Comparison of ENCODE assay signal across 8 cellular contexts in the genomic region with DNA sequence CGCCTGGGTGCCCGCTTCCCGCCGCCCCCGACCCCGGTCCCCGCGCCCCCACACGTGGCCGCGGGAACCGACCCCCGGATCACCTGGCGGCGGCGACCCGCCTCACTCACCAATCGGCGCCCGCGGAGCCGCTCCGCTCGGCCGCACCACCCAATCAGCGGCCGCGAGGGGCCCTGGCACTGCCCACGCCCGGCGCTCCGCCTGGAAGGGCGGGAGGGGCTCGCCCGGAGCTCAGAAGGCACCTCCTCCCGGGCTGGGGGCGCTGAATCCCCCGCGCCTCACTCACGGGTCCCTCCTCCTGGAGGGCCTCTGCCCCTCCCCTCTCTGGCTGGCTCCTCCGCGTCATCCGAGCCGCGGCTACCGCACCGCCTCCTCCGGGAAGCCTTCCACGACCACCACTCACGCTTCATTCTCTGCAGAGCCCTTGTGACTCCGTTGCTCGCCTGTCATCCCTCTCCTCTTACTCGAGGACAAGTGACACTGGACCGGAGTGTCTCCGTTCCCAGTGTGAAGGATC. TPM values are rescaled to one million over a fixed set of nuclear protein-coding genes. Genes with fewer than 3 reads are reported as not detected.
DNase-seq lines count a peak whose midpoint lies in the region; ATAC-seq and TF ChIP-seq lines count a peak whose summit lies in the region.

No MANE protein-coding gene starts in this region.

- no peak overlapping the region for H3K27ac ChIP-seq in muscle layer of duodenum (ENCODE audit: low read length)

- H3K4me3 ChIP-seq in muscle layer of duodenum (ENCODE audit: low read depth in 1 of 2, low read length in 2 of 2) = peak overlapping the region; percentile 79 to 80

- H3K36me3 ChIP-seq in muscle layer of duodenum (ENCODE audit: control insufficient read depth in 1 of 2, insufficient read depth in 2 of 2, low read length in 2 of 2) = no peaks in the 10 kb centered on the region

- H3K27me3 ChIP-seq in muscle layer of duodenum (ENCODE audit: low read depth, low read length) = peaks cover 24% of the 10 kb centered on the region

- peak; percentile 89 for DNase-seq in GM10266 (ENCODE audit: extremely low spot score)
- peak; percentile 8 for DNase-seq in NCI-H526 treated with DMSO at 0.1 percent for 48 hours (lab: John Stamatoyannopoulos, UW)
- peak; percentile 64 for DNase-seq in activated T-cell treated with anti-CD3 and anti-CD28 coated beads, Interleukin-2, amount 50 U/mL, for 1 hour
- DNase-seq in stimulated activated naive CD4-positive, alpha-beta T cell treated with Interleukin-2 at 50 U/mL for 16 hours (lab: John Stamatoyannopoulos, UW) = peak; percentile 44

- no peak for TF ChIP-seq CTCF in GM10266 (IDR thresholded peaks at IDR 0.05; ENCODE audit: control insufficient read depth, insufficient read depth, low read depth, missing control alignments)

- peaks cover 3 to 21% of the 10 kb centered on the region in 2 donors for H3K4me1 ChIP-seq in muscle layer of duodenum (ENCODE audit: control insufficient read depth in 1 of 2, insufficient read depth in 2 of 2, low read length in 2 of 2)

- ATAC-seq in HG03045 (IDR thresholded peaks at IDR 0.05; ENCODE audit: unreplicated experiment) = peak; percentile 68
- ATAC-seq in esophagus mucosa = peak; percentile 2
- ATAC-seq in HG03469 (IDR thresholded peaks at IDR 0.05; ENCODE audit: unreplicated experiment) = no peak

- no peaks in the 10 kb centered on the region for H3K9me3 ChIP-seq in muscle layer of duodenum (ENCODE audit: control insufficient read depth in 1 of 2, low read length in 2 of 2)

RNA-seq across cellular contexts. Expression of a gene that starts 0.4 kb away (rescaled TPM):
- 0.64 TPM for total RNA-seq in esophagus mucosa

RNA-seq across cellular contexts. Expression of a gene that starts 14.3 kb away (rescaled TPM):
- total RNA-seq in esophagus mucosa = 0.60 TPM

RNA-seq across cellular contexts. Expression of a gene that starts 55.0 kb away (rescaled TPM):
- 147 TPM for total RNA-seq in esophagus mucosa

Comparison
In these comparisons a context has a peak if more than half of its experiments do, and no peak if none do; other contexts are left out.
1. DNase-seq: peak in every context shown above with its lines; median percentile 89 in GM10266; 64 in activated T-cell treated with anti-CD3 and anti-CD28 coated beads, Interleukin-2, amount 50 U/mL, for 1 hour; 44 in stimulated activated naive CD4-positive, alpha-beta T cell treated with Interleukin-2 at 50 U/mL for 16 hours; 8 in NCI-H526 treated with DMSO at 0.1 percent for 48 hours.